Comparison of ENCODE assay signal across 19 cellular contexts in the genomic region with DNA sequence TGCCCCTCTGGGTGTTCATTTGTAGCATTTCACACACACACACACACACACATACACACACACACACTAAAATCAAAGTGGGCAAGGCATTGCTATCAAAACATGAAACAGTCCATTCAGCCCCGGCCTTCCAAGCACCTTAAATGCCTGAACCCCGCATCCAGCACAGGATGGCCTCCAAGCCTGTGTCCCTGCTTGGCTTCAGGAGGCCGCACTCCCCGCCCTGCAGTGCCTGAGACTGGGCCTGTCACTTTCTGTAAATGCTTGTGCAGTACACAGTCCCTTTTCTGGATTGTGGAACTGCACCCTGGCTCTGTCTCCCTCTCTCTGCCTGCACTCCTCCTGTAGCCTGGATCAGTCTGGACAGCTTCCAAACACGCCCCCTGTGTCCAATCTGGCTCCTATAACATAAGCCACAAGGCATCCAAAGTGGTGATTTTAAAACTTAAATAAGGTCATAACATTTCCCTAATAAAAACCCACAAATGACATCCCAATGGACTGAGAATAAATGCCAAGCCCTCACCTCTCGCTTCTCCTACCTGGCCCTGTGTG.
"Had no signal": no experiment of that assay in that cellular context is flagged by ENCODE, and none has a peak within 500 bp of the region (broad histone marks: within the 10 kb centered on the region; RNA-seq: fewer than 3 reads in every experiment).

No MANE protein-coding gene starts in this region.

- H3K9me3 Mint-ChIP-seq: activated naive CD4-positive, alpha-beta T cell treated with anti-CD3 and anti-CD28 coated beads, Interleukin-2, amount 50 U/mL, for 24 hours; T-helper 1 cell treated with Interleukin-12 subunit alpha and Interleukin-12 subunit beta and Interleukin-4 antibody, amounts not matched to agents 30 μg/mL and 1 μg/mL, for 36 hours had no signal

- H3K4me1 ChIP-seq: adrenal gland, gastrocnemius medialis, heart right ventricle, pancreas, sigmoid colon, upper lobe of right lung had no signal

- H3K36me3 Mint-ChIP-seq: activated naive CD4-positive, alpha-beta T cell treated with anti-CD3 and anti-CD28 coated beads, Interleukin-2, amount 50 U/mL, for 24 hours; memory B cell; naive thymus-derived CD4-positive, alpha-beta T cell had no signal

- H3K9me3 ChIP-seq: adrenal gland, gastrocnemius medialis, heart right ventricle, pancreas, sigmoid colon, upper lobe of right lung had no signal

- H3K4me1 Mint-ChIP-seq: activated naive CD4-positive, alpha-beta T cell treated with anti-CD3 and anti-CD28 coated beads, Interleukin-2, amount 50 U/mL, for 24 hours; memory B cell; naive thymus-derived CD4-positive, alpha-beta T cell had no signal

- H3K4me3 ChIP-seq: adrenal gland, gastrocnemius medialis, heart right ventricle, pancreas, sigmoid colon, upper lobe of right lung had no signal

- H3K4me3 Mint-ChIP-seq: activated naive CD4-positive, alpha-beta T cell treated with anti-CD3 and anti-CD28 coated beads, Interleukin-2, amount 50 U/mL, for 24 hours; memory B cell; naive thymus-derived CD4-positive, alpha-beta T cell; T-helper 1 cell treated with Interleukin-12 subunit alpha and Interleukin-12 subunit beta and Interleukin-4 antibody, amounts not matched to agents 30 μg/mL and 1 μg/mL, for 36 hours had no signal

- H3K27ac Mint-ChIP-seq: memory B cell; naive thymus-derived CD4-positive, alpha-beta T cell; T-helper 1 cell treated with Interleukin-12 subunit alpha and Interleukin-12 subunit beta and Interleukin-4 antibody, amounts not matched to agents 30 μg/mL and 1 μg/mL, for 36 hours had no signal

- H3K27ac ChIP-seq: adrenal gland, gastrocnemius medialis, heart right ventricle, pancreas, sigmoid colon, upper lobe of right lung had no signal

- DNase-seq: activated CD4-positive, alpha-beta T cell treated with anti-CD3 and anti-CD28 coated beads, Interleukin-2, amount 50 U/mL, for 1 hour; activated CD8-positive, alpha-beta memory T cell treated with anti-CD3 and anti-CD28 coated beads for 24 hours; activated gamma-delta T cell; gastrocnemius medialis; heart right ventricle; kidney glomerular epithelial cell; naive thymus-derived CD4-positive, alpha-beta T cell; pancreas; sigmoid colon; stimulated activated CD4-positive, alpha-beta T cell treated with anti-CD3 and anti-CD28 coated beads, Interleukin-12 subunit alpha, Interleukin-12 subunit beta, amount 100 ng/mL, for 4 hours; stimulated activated CD4-positive, alpha-beta T cell treated with anti-CD3 and anti-CD28 coated beads, Interleukin-1b, Interleukin-23, amount 100 ng/mL, for 48 hours; stimulated activated CD8-positive, alpha-beta memory T cell treated with anti-CD3 and anti-CD28 coated beads, Interleukin-4, amount 100 ng/mL, for 48 hours; stimulated activated naive CD4-positive, alpha-beta T cell; upper lobe of right lung had no signal

- H3K36me3 ChIP-seq: adrenal gland, gastrocnemius medialis, heart right ventricle, pancreas, sigmoid colon, upper lobe of right lung had no signal

- H3K27me3 ChIP-seq: adrenal gland, gastrocnemius medialis, pancreas, sigmoid colon, upper lobe of right lung had no signal

- ATAC-seq: activated CD4-positive, CD25-positive, alpha-beta regulatory T cell treated with anti-CD3 and anti-CD28 coated beads, Interleukin-2, amount 50 U/mL, for 24 hours; gastrocnemius medialis; heart right ventricle; naive thymus-derived CD4-positive, alpha-beta T cell; pancreas; upper lobe of right lung had no signal
